ENCODE assay signal across 15 cellular contexts in the genomic region with DNA sequence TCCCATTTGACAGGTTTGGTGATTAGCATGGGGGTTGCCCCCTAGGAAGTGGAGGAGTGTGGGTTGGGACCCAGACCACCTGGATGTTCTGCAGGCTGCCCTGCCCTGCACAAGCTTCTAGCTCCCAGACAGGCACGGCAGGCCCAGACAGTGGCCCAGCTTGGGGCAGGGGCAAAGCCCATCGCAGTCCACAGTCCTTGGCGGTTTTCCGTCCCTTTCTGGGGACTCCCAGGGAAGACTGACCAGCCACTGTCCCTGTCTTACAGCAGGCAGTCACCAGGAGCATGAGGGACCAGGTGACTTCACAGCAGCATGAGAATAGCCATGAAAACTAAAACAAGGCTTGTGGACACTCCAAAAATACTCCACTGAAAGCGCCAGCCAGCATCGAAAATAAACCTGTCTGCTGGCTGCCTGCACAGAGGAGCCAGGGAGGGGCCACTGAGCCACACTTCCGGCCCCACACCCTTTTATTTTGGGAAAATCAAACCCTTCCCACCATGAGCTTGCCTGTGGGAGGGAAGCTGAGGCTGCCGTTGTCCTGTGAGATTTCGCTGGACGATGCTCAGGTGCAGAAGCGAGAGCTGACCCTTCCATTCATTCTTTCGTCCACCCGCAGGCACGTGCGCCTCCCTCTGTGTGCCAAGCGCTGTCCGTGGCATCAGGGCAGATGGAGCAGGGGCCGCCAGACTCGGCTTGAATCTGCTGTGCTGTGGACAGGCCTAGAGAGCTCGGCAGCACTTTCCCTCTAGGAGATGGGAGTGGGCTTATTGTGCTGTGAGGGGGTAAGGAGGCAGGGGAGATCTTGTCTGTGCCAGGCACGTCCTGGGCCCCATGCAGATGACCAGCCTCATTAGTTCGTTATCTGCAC.
"Had no signal": no experiment of that assay in that cellular context is flagged by ENCODE, and none has a peak within 500 bp of the region (broad histone marks: within the 10 kb centered on the region; RNA-seq: fewer than 3 reads in every experiment).

No MANE protein-coding gene starts in this region.

- H3K27me3 ChIP-seq: right lobe of liver had no signal

- H3K36me3 ChIP-seq: neutrophil, right lobe of liver, spleen had no signal

- H3K27ac ChIP-seq: epithelial cell of prostate, neutrophil, spleen had no signal

- H3K27ac Mint-ChIP-seq: activated CD4-positive, alpha-beta memory T cell treated with anti-CD3 and anti-CD28 coated beads, Interleukin-2, amount 10 ng/mL, durations not matched to agents 7 days and 5 days; activated naive CD8-positive, alpha-beta T cell treated with anti-CD3 and anti-CD28 coated beads, Interleukin-2, amount 50 U/mL, for 24 hours; naive thymus-derived CD4-positive, alpha-beta T cell; stimulated activated naive B cell treated with anti-CD40 and anti-IgM and Interleukin-4, amounts not matched to agents 10 μg/mL and 1 μg/mL and 100 μg/mL, for 72 hours; type B pancreatic cell had no signal

- H3K4me1 ChIP-seq: right lobe of liver, spleen had no signal

- H3K36me3 Mint-ChIP-seq: naive thymus-derived CD4-positive, alpha-beta T cell; stimulated activated naive B cell treated with anti-CD40 and anti-IgM and Interleukin-4, amounts not matched to agents 10 μg/mL and 1 μg/mL and 100 μg/mL, for 72 hours; type B pancreatic cell had no signal

- H3K9me3 Mint-ChIP-seq: activated CD4-positive, alpha-beta memory T cell treated with anti-CD3 and anti-CD28 coated beads, Interleukin-2, amount 10 ng/mL, durations not matched to agents 7 days and 5 days; activated naive CD8-positive, alpha-beta T cell treated with anti-CD3 and anti-CD28 coated beads, Interleukin-2, amount 50 U/mL, for 24 hours; stimulated activated naive B cell treated with anti-CD40 and anti-IgM and Interleukin-4, amounts not matched to agents 10 μg/mL and 1 μg/mL and 100 μg/mL, for 72 hours; type B pancreatic cell had no signal

- H3K4me3 Mint-ChIP-seq: activated CD4-positive, alpha-beta memory T cell treated with anti-CD3 and anti-CD28 coated beads, Interleukin-2, amount 10 ng/mL, durations not matched to agents 7 days and 5 days; activated naive CD8-positive, alpha-beta T cell treated with anti-CD3 and anti-CD28 coated beads, Interleukin-2, amount 50 U/mL, for 24 hours; naive thymus-derived CD4-positive, alpha-beta T cell; stimulated activated naive B cell treated with anti-CD40 and anti-IgM and Interleukin-4, amounts not matched to agents 10 μg/mL and 1 μg/mL and 100 μg/mL, for 72 hours; type B pancreatic cell had no signal

- ATAC-seq: activated naive CD8-positive, alpha-beta T cell treated with anti-CD3 and anti-CD28 coated beads, Interleukin-2, amount 50 U/mL, for 24 hours; naive thymus-derived CD4-positive, alpha-beta T cell; stimulated activated naive B cell treated with anti-CD40 and anti-IgM and Interleukin-4, amounts not matched to agents 10 μg/mL and 1 μg/mL and 100 μg/mL, for 72 hours had no signal

- H3K9me3 ChIP-seq: neutrophil, right lobe of liver had no signal

- H3K27me3 Mint-ChIP-seq: type B pancreatic cell had no signal

- H3K4me1 Mint-ChIP-seq: activated CD4-positive, alpha-beta memory T cell treated with anti-CD3 and anti-CD28 coated beads, Interleukin-2, amount 10 ng/mL, durations not matched to agents 7 days and 5 days; activated naive CD8-positive, alpha-beta T cell treated with anti-CD3 and anti-CD28 coated beads, Interleukin-2, amount 50 U/mL, for 24 hours; naive thymus-derived CD4-positive, alpha-beta T cell; stimulated activated naive B cell treated with anti-CD40 and anti-IgM and Interleukin-4, amounts not matched to agents 10 μg/mL and 1 μg/mL and 100 μg/mL, for 72 hours had no signal

- H3K4me3 ChIP-seq: lung, right lobe of liver, spleen had no signal

- DNase-seq: activated CD4-positive, alpha-beta memory T cell treated with anti-CD3 and anti-CD28 coated beads, Interleukin-2, amount 10 ng/mL, durations not matched to agents 7 days and 5 days; activated naive CD8-positive, alpha-beta T cell treated with anti-CD3 and anti-CD28 coated beads, Interleukin-2, amount 50 U/mL, for 24 hours; effector memory CD4-positive, alpha-beta T cell; hippocampal formation; naive thymus-derived CD4-positive, alpha-beta T cell; right lobe of liver; spleen; stimulated activated CD4-positive, alpha-beta T cell treated with anti-CD3 and anti-CD28 coated beads, Interleukin-2, amount 100 ng/mL, for 24 hours; stimulated activated naive B cell treated with anti-CD40 and anti-IgM and Interleukin-4, amounts not matched to agents 10 μg/mL and 1 μg/mL and 100 μg/mL, for 72 hours; SW 1271; T1000 had no signal
